In genomic region chr9:33415152-33416038, GRCh38 we compare ENCODE assay signal across 8 cellular contexts. TPM values are rescaled to one million over a fixed set of nuclear protein-coding genes. Genes with fewer than 3 reads are reported as not detected.
DNase-seq lines count a peak whose midpoint lies in the region; ATAC-seq and TF ChIP-seq lines count a peak whose summit lies in the region.

No MANE protein-coding gene starts in this region.

- H3K9me3 Mint-ChIP-seq in T-cell = no peaks in the 10 kb centered on the region

- H3K4me3 Mint-ChIP-seq in T-cell = peak overlapping the region; percentile 63 to 70 (median 70)

- no peaks in the 10 kb centered on the region for H3K36me3 ChIP-seq in KOPT-K1 (ENCODE audit: insufficient read depth, low read length)

- peak; percentile 55 for ATAC-seq in GM18505 (IDR thresholded peaks at IDR 0.05; ENCODE audit: unreplicated experiment)
- ATAC-seq in T-cell (replicated peaks in 1 of 4) = peak; percentile 83 to 94 (median 85)

- no peak for TF ChIP-seq POLR2A in GM18505 (IDR thresholded peaks at IDR 0.05; ENCODE audit: borderline replicate concordance, extremely low read depth, insufficient read depth, insufficient read length)

- peaks cover 52 to 57% (median 55%) of the 10 kb centered on the region in 3 donors for H3K4me1 Mint-ChIP-seq in T-cell

- H3K9me3 ChIP-seq in KOPT-K1 (ENCODE audit: insufficient read depth, low read length, poor library complexity, severe bottlenecking) = no peaks in the 10 kb centered on the region

- H3K36me3 Mint-ChIP-seq in T-cell = no peaks in the 10 kb centered on the region

- POLR2A ChIA-PET in T-cell (lab: Charles Lee) = interaction anchor here (0.6 to 1.0 kb wide), 4 partner anchors 43 to 59 kb away, joined by 3 to 4 read pairs (median 4); partner anchors contain the start of gene NOL6 (in 2 of the 2)

- H3K27ac ChIP-seq in 22Rv1 (peak overlapping the region; percentile 76), KOPT-K1 (ENCODE audit: low read depth, low read length, poor library complexity, severe bottlenecking) (peak overlapping the region; percentile 61)

- peak; percentile 84 to 98 (median 95) for DNase-seq in T-cell
- peak in 30 of 58 donors; percentile 2 to 61 (median 10) for DNase-seq in anterior cingulate cortex (lab: John Stamatoyannopoulos, UW)
- DNase-seq in hepatic stellate cell (ENCODE audit: low spot score) = peak; percentile 69
- DNase-seq in stimulated activated CD4-positive, alpha-beta T cell treated with anti-CD3 and anti-CD28 coated beads, Interleukin-12 subunit alpha, Interleukin-12 subunit beta, amount 100 ng/mL, for 4 hours = peak; percentile 81
- no peak for DNase-seq in epidermal melanocyte (ENCODE audit: insufficient read length, low spot score)

- H3K27me3 Mint-ChIP-seq in T-cell = no peaks in the 10 kb centered on the region

- peak overlapping the region; percentile 99 to 100 for H3K27ac Mint-ChIP-seq in T-cell

- peak; percentile 91 for TF ChIP-seq CTCF in 22Rv1 (IDR thresholded peaks at IDR 0.05)

- CTCF ChIA-PET in T-cell (lab: Charles Lee) = interaction anchor here (0.5 to 2.6 kb wide), 19 partner anchors 12 to 336 kb away, joined by 3 to 27 read pairs (median 5); partner anchors contain the start of genes AQP3 (in 2 of the 2), NFX1 (in 1 of the 2) and NOL6 (in 1 of the 2)

RNA-seq across cellular contexts. Expression of gene AQP7, which starts 13.0 kb away (rescaled TPM):
- 1 to 10 TPM in 1 of 5 donors, under 1 TPM in 4; 0.20 to 1.4 (median 0.44) TPM for total RNA-seq in T-cell

RNA-seq across cellular contexts. Expression of gene AQP3, which starts 32.0 kb away (rescaled TPM):
- 100 to 1,000 TPM in 3 of 5 donors, 10 to 100 TPM in 2; 85.7 to 130 (median 111) TPM for total RNA-seq in T-cell

RNA-seq across cellular contexts. Expression of gene NOL6, which starts 58.3 kb away (rescaled TPM):
- total RNA-seq in T-cell = 10 to 100 TPM; 35.1 to 57.6 (median 47.1) TPM
